ENCODE assay signal across 31 cellular contexts in genomic region chr3:154568064-154568463, GRCh38.
"Had no signal": no experiment of that assay in that cellular context is flagged by ENCODE, and none has a peak within 500 bp of the region (broad histone marks: within the 10 kb centered on the region; RNA-seq: fewer than 3 reads in every experiment).

No MANE protein-coding gene starts in this region.

- H3K36me3 ChIP-seq: brain microvascular endothelial cell, esophagus muscularis mucosa, gastrocnemius medialis, heart right ventricle had no signal

- H3K27me3 ChIP-seq: brain microvascular endothelial cell, esophagus muscularis mucosa, foreskin keratinocyte, gastrocnemius medialis, heart right ventricle, hepatocyte had no signal

- DNase-seq: activated CD4-positive, alpha-beta memory T cell treated with anti-CD3 and anti-CD28 coated beads, Interleukin-2, amount 10 ng/mL, durations not matched to agents 7 days and 5 days; activated CD4-positive, alpha-beta T cell treated with anti-CD3 and anti-CD28 coated beads for 36 hours; activated CD4-positive, alpha-beta T cell treated with anti-CD3 and anti-CD28 coated beads, Interleukin-2, amount 10 ng/mL, durations not matched to agents 7 days and 5 days; activated CD4-positive, alpha-beta T cell treated with anti-CD3 and anti-CD28 coated beads, Interleukin-2, amount 50 U/mL, for 4 hours; activated CD4-positive, CD25-positive, alpha-beta regulatory T cell; activated CD4-positive, CD25-positive, alpha-beta regulatory T cell treated with anti-CD3 and anti-CD28 coated beads, Interleukin-2, amount 50 U/mL, for 72 hours; activated CD8-positive, alpha-beta memory T cell treated with anti-CD3 and anti-CD28 coated beads, Interleukin-2, amount 50 U/mL, for 48 hours; activated gamma-delta T cell; activated naive CD4-positive, alpha-beta T cell; activated naive CD4-positive, alpha-beta T cell treated with anti-CD3 and anti-CD28 coated beads, Interleukin-2, amount 10 ng/mL, durations not matched to agents 7 days and 5 days; activated naive CD8-positive, alpha-beta T cell treated with anti-CD3 and anti-CD28 coated beads, Interleukin-2, amount 10 ng/mL, durations not matched to agents 7 days and 5 days; activated T-cell treated with anti-CD3 and anti-CD28 coated beads for 4 hours; activated T-cell treated with anti-CD3 and anti-CD28 coated beads, Interleukin-2, amount 50 U/mL, for 24 hours; activated T-cell treated with anti-CD3 and anti-CD28 coated beads, Interleukin-2, amount 50 U/mL, for 72 hours; anterior cingulate cortex; brain microvascular endothelial cell; dorsolateral prefrontal cortex; effector memory CD4-positive, alpha-beta T cell; erythroblast; foreskin keratinocyte; gastrocnemius medialis; heart right ventricle; T-helper 2 cell had no signal

- H3K4me1 Mint-ChIP-seq: activated CD4-positive, alpha-beta memory T cell treated with anti-CD3 and anti-CD28 coated beads, Interleukin-2, amount 10 ng/mL, durations not matched to agents 7 days and 5 days; activated CD4-positive, alpha-beta T cell treated with anti-CD3 and anti-CD28 coated beads for 36 hours; activated CD4-positive, alpha-beta T cell treated with anti-CD3 and anti-CD28 coated beads, Interleukin-2, amount 10 ng/mL, durations not matched to agents 7 days and 5 days; activated naive CD4-positive, alpha-beta T cell treated with anti-CD3 and anti-CD28 coated beads, Interleukin-2, amount 10 ng/mL, durations not matched to agents 7 days and 5 days; activated naive CD8-positive, alpha-beta T cell treated with anti-CD3 and anti-CD28 coated beads, Interleukin-2, amount 10 ng/mL, durations not matched to agents 7 days and 5 days; central memory CD8-positive, alpha-beta T cell had no signal

- H3K4me3 Mint-ChIP-seq: activated CD4-positive, alpha-beta memory T cell treated with anti-CD3 and anti-CD28 coated beads, Interleukin-2, amount 10 ng/mL, durations not matched to agents 7 days and 5 days; activated CD4-positive, alpha-beta T cell treated with anti-CD3 and anti-CD28 coated beads for 36 hours; activated CD4-positive, alpha-beta T cell treated with anti-CD3 and anti-CD28 coated beads, Interleukin-2, amount 10 ng/mL, durations not matched to agents 7 days and 5 days; activated naive CD4-positive, alpha-beta T cell treated with anti-CD3 and anti-CD28 coated beads, Interleukin-2, amount 10 ng/mL, durations not matched to agents 7 days and 5 days; activated naive CD8-positive, alpha-beta T cell treated with anti-CD3 and anti-CD28 coated beads, Interleukin-2, amount 10 ng/mL, durations not matched to agents 7 days and 5 days; activated T-cell treated with anti-CD3 and anti-CD28 coated beads, Interleukin-2, amount 50 U/mL, for 24 hours; activated T-cell treated with anti-CD3 and anti-CD28 coated beads, Interleukin-2, amount 50 U/mL, for 72 hours; central memory CD8-positive, alpha-beta T cell; dendritic cell treated with granulocyte-macrophage colony-stimulating factor and Interleukin-4, amounts not matched to agents 40 ng/mL and 50 ng/mL, for 4 days had no signal

- H3K9me3 ChIP-seq: esophagus muscularis mucosa, gastrocnemius medialis had no signal

- H3K27ac ChIP-seq: brain microvascular endothelial cell, coronary artery, dorsolateral prefrontal cortex, esophagus muscularis mucosa, foreskin keratinocyte, gastrocnemius medialis, heart right ventricle, hepatocyte had no signal

- H3K4me1 ChIP-seq: esophagus muscularis mucosa, foreskin keratinocyte, gastrocnemius medialis, heart right ventricle had no signal

- H3K4me3 ChIP-seq: coronary artery, dorsolateral prefrontal cortex, esophagus muscularis mucosa, gastrocnemius medialis, heart right ventricle, hepatocyte had no signal

- ATAC-seq: activated CD4-positive, alpha-beta T cell treated with anti-CD3 and anti-CD28 coated beads for 36 hours; activated naive CD4-positive, alpha-beta T cell treated with anti-CD3 and anti-CD28 coated beads, Interleukin-2, amount 50 U/mL, for 72 hours; activated T-cell treated with anti-CD3 and anti-CD28 coated beads, Interleukin-2, amount 50 U/mL, for 72 hours; foreskin keratinocyte; gastrocnemius medialis; heart right ventricle had no signal

- H3K9me3 Mint-ChIP-seq: activated CD4-positive, alpha-beta memory T cell treated with anti-CD3 and anti-CD28 coated beads, Interleukin-2, amount 10 ng/mL, durations not matched to agents 7 days and 5 days; activated CD4-positive, alpha-beta T cell treated with anti-CD3 and anti-CD28 coated beads, Interleukin-2, amount 10 ng/mL, durations not matched to agents 7 days and 5 days; activated naive CD4-positive, alpha-beta T cell treated with anti-CD3 and anti-CD28 coated beads, Interleukin-2, amount 10 ng/mL, durations not matched to agents 7 days and 5 days; activated naive CD8-positive, alpha-beta T cell treated with anti-CD3 and anti-CD28 coated beads, Interleukin-2, amount 10 ng/mL, durations not matched to agents 7 days and 5 days; activated T-cell treated with anti-CD3 and anti-CD28 coated beads, Interleukin-2, amount 50 U/mL, for 24 hours had no signal

- H3K27ac Mint-ChIP-seq: activated CD4-positive, alpha-beta memory T cell treated with anti-CD3 and anti-CD28 coated beads, Interleukin-2, amount 10 ng/mL, durations not matched to agents 7 days and 5 days; activated CD4-positive, alpha-beta T cell treated with anti-CD3 and anti-CD28 coated beads for 36 hours; activated CD4-positive, alpha-beta T cell treated with anti-CD3 and anti-CD28 coated beads, Interleukin-2, amount 10 ng/mL, durations not matched to agents 7 days and 5 days; activated naive CD4-positive, alpha-beta T cell treated with anti-CD3 and anti-CD28 coated beads, Interleukin-2, amount 10 ng/mL, durations not matched to agents 7 days and 5 days; activated naive CD4-positive, alpha-beta T cell treated with anti-CD3 and anti-CD28 coated beads, Interleukin-2, amount 50 U/mL, for 72 hours; activated naive CD8-positive, alpha-beta T cell treated with anti-CD3 and anti-CD28 coated beads, Interleukin-2, amount 10 ng/mL, durations not matched to agents 7 days and 5 days; activated T-cell treated with anti-CD3 and anti-CD28 coated beads, Interleukin-2, amount 50 U/mL, for 24 hours; activated T-cell treated with anti-CD3 and anti-CD28 coated beads, Interleukin-2, amount 50 U/mL, for 72 hours; dendritic cell treated with granulocyte-macrophage colony-stimulating factor and Interleukin-4, amounts not matched to agents 40 ng/mL and 50 ng/mL, for 4 days had no signal

- FAIRE-seq: astrocyte, bronchial epithelial cell had no signal

- H3K27me3 Mint-ChIP-seq: activated CD4-positive, alpha-beta memory T cell treated with anti-CD3 and anti-CD28 coated beads, Interleukin-2, amount 10 ng/mL, durations not matched to agents 7 days and 5 days; activated CD4-positive, alpha-beta T cell treated with anti-CD3 and anti-CD28 coated beads for 36 hours; activated CD4-positive, alpha-beta T cell treated with anti-CD3 and anti-CD28 coated beads, Interleukin-2, amount 10 ng/mL, durations not matched to agents 7 days and 5 days; activated naive CD4-positive, alpha-beta T cell treated with anti-CD3 and anti-CD28 coated beads, Interleukin-2, amount 10 ng/mL, durations not matched to agents 7 days and 5 days; activated naive CD8-positive, alpha-beta T cell treated with anti-CD3 and anti-CD28 coated beads, Interleukin-2, amount 10 ng/mL, durations not matched to agents 7 days and 5 days; activated T-cell treated with anti-CD3 and anti-CD28 coated beads, Interleukin-2, amount 50 U/mL, for 24 hours; central memory CD8-positive, alpha-beta T cell; dendritic cell treated with granulocyte-macrophage colony-stimulating factor and Interleukin-4, amounts not matched to agents 40 ng/mL and 50 ng/mL, for 4 days had no signal

- H2AFZ ChIP-seq: hepatocyte had no signal

- H3K4me2 ChIP-seq: hepatocyte had no signal

- H3K79me2 ChIP-seq: hepatocyte had no signal

- H3K36me3 Mint-ChIP-seq: activated naive CD4-positive, alpha-beta T cell treated with anti-CD3 and anti-CD28 coated beads, Interleukin-2, amount 10 ng/mL, durations not matched to agents 7 days and 5 days; activated naive CD4-positive, alpha-beta T cell treated with anti-CD3 and anti-CD28 coated beads, Interleukin-2, amount 50 U/mL, for 72 hours; activated naive CD8-positive, alpha-beta T cell treated with anti-CD3 and anti-CD28 coated beads, Interleukin-2, amount 10 ng/mL, durations not matched to agents 7 days and 5 days had no signal
